In the genomic region with DNA sequence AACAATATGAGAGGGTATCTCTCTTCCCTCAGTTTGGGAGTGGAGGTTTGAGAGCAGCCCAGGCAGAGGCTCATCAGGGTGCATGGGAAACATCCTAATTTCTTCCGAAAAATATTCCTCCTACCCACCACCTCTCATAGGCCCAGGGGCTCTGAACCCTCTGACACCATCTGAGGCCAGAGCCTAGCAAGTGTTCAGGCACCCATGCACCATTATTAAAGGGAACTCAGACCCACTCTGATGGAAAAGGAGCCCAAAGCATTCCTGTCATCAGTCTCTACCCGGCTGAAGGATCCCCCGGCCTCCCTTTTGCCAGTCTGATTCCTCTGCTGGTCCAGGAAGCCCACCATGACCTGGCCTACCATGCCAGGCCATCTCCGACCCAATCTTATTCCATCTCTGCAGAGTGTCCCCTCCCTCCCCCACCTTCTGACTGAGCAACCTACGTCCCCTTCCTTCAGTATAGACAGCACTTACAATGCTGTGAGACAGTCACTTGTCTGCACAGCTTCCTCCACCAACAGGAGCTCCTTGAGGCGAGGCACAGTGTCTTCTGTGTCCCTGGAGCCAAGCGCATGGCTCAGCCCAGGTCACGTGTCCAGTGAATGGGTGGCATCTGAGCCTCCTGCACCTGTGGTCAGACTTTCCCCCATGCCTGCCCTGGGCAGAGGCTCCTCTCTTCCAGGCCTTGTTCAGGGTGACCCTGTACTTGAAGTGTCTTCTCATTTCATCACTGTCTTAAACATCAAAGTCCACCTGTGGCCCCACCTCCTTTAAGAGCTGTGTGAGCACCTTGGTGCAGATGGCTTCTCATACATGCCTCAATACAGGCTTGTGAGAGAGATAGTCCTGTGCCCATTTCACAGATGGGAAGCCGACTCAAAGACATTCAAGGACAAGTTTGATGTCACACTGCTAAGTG, we compare ENCODE assay signal across 10 cellular contexts. TPM values are rescaled to one million over a fixed set of nuclear protein-coding genes. Genes with fewer than 3 reads are reported as not detected.
DNase-seq lines count a peak whose midpoint lies in the region; ATAC-seq and TF ChIP-seq lines count a peak whose summit lies in the region.
"Had no signal": no experiment of that assay in that cellular context is flagged by ENCODE, and none has a peak within 500 bp of the region (broad histone marks: within the 10 kb centered on the region; RNA-seq: fewer than 3 reads in every experiment).

No MANE protein-coding gene starts in this region.

- no peak overlapping the region for H3K9ac ChIP-seq in MM.1S (ENCODE audit: low read length)
- H3K9ac ChIP-seq in neuronal stem cell (ENCODE audit: low read depth, low read length, poor library complexity) = no peak overlapping the region

- H3K79me2 ChIP-seq in MM.1S (ENCODE audit: low read length) = no peaks in the 10 kb centered on the region

- no peak overlapping the region for H3K4me2 ChIP-seq in MM.1S (ENCODE audit: low read depth, low read length)
- no peak overlapping the region for H3K4me2 ChIP-seq in neuronal stem cell (ENCODE audit: insufficient read depth, low read length, poor library complexity, severe bottlenecking)

- no peak overlapping the region for H3K23ac ChIP-seq in neuronal stem cell (ENCODE audit: low read depth, low read length, poor library complexity)

- H3K9me3 ChIP-seq in MM.1S (replicated peaks; ENCODE audit: insufficient read depth, low read length) (no peaks in the 10 kb centered on the region), neuronal stem cell (replicated peaks in 1 of 2; ENCODE audit: control insufficient read depth in 2 of 2, insufficient read depth in 1 of 2, low read depth in 1 of 2, low read length in 2 of 2) (no peaks in the 10 kb centered on the region)

- H3K9me2 ChIP-seq in MM.1S (replicated peaks; ENCODE audit: insufficient read depth, low read length) = no peaks in the 10 kb centered on the region

- peak overlapping the region; percentile 42 for H2BK12ac ChIP-seq in neuronal stem cell (ENCODE audit: low read length)

- H2BK5ac ChIP-seq in neuronal stem cell (ENCODE audit: low read length) = no peak overlapping the region

- H3K36me3 ChIP-seq in MM.1S (replicated peaks; ENCODE audit: insufficient read depth, low read length) = no peaks in the 10 kb centered on the region
- H3K36me3 ChIP-seq in neuronal stem cell (replicated peaks in 1 of 2; ENCODE audit: control insufficient read depth in 2 of 2, insufficient read depth in 2 of 2, low read length in 2 of 2) = no peaks in the 10 kb centered on the region
- H3K36me3 ChIP-seq: cardiac muscle cell had no signal

- no peak overlapping the region for H3K4me3 ChIP-seq in MM.1S (ENCODE audit: low read length)
- no peak overlapping the region for H3K4me3 ChIP-seq in neuronal stem cell (ENCODE audit: low read length in 2 of 2)
- H3K4me3 ChIP-seq: cardiac muscle cell had no signal

- ATAC-seq in GM19035 (IDR thresholded peaks at IDR 0.05; ENCODE audit: unreplicated experiment) (peak; percentile 59), HG02642 (IDR thresholded peaks at IDR 0.05; ENCODE audit: poor library complexity, unreplicated experiment) (peak; percentile 66)

- peak overlapping the region; percentile 93 for H2BK15ac ChIP-seq in neuronal stem cell (ENCODE audit: low read length)

- no peaks in the 10 kb centered on the region for H3K27me3 ChIP-seq in MM.1S (replicated peaks; ENCODE audit: insufficient read depth, low read length)
- peaks cover 0 to 7% (median 0%) of the 10 kb centered on the region in 3 experiments for H3K27me3 ChIP-seq in neuronal stem cell (ENCODE audit: control insufficient read depth in 3 of 3, insufficient read depth in 3 of 3, low read depth in 1 of 3, low read length in 3 of 3)
- H3K27me3 ChIP-seq: cardiac muscle cell had no signal

- no peak overlapping the region for H3K4ac ChIP-seq in neuronal stem cell (ENCODE audit: low read length)

- H2BK120ac ChIP-seq in neuronal stem cell (ENCODE audit: low read depth, low read length) = no peak overlapping the region

- no peak for DNase-seq in MM.1S
- no peak for DNase-seq in neuronal stem cell (ENCODE audit: low spot score)
- no peak for DNase-seq in HCEC 1CT
- DNase-seq in SKM-1 treated with dmso at 0.1 percent for 144 hours (lab: John Stamatoyannopoulos, UW; ENCODE audit: unreplicated experiment) = no peak
- no peak for DNase-seq in activated CD4-positive, alpha-beta T cell treated with anti-CD3 and anti-CD28 coated beads for 48 hours
- DNase-seq in NCI-H2171 (lab: John Stamatoyannopoulos, UW) = no peak
- DNase-seq: KG1 had no signal

- H2AK5ac ChIP-seq in neuronal stem cell (ENCODE audit: low read depth, low read length) = no peak overlapping the region

- no peaks in the 10 kb centered on the region for H3K79me1 ChIP-seq in neuronal stem cell (ENCODE audit: low read depth, low read length)

- H3K18ac ChIP-seq in neuronal stem cell (ENCODE audit: low read length) = peak overlapping the region; percentile 13

- no peaks in the 10 kb centered on the region for H4K20me1 ChIP-seq in MM.1S (ENCODE audit: insufficient read depth, low read length)

- H4K8ac ChIP-seq in neuronal stem cell (ENCODE audit: low read depth, low read length) = no peak overlapping the region

- no peak for TF ChIP-seq CTCF in MM.1S (IDR thresholded peaks at IDR 0.05; ENCODE audit: low read length)

- H3K4me1 ChIP-seq in MM.1S (ENCODE audit: low read length) (peaks cover 19% of the 10 kb centered on the region; the same call in 1 of the 2 replicates), neuronal stem cell (ENCODE audit: control insufficient read depth in 2 of 2, insufficient read depth in 1 of 2, low read depth in 1 of 2, low read length in 2 of 2) (peaks cover 0 to 3% of the 10 kb centered on the region in 2 donors)

- H3F3A ChIP-seq in MM.1S (ENCODE audit: insufficient read depth, low read length) = no peaks in the 10 kb centered on the region

- H2AFZ ChIP-seq in MM.1S (ENCODE audit: low read length) (peak overlapping the region; percentile 53; the same call in 1 of the 2 replicates), neuronal stem cell (ENCODE audit: low read length) (peak overlapping the region; percentile 92)

- no peak overlapping the region for H3K14ac ChIP-seq in neuronal stem cell (ENCODE audit: low read length)

- no peak overlapping the region for H4K91ac ChIP-seq in neuronal stem cell (ENCODE audit: low read depth, low read length, poor library complexity)

- no CpG with 5 or more reads among the region's 9 CpGs for WGBS in neuronal stem cell (ENCODE audit: extremely low coverage in 2 of 2, insufficient read length in 2 of 2, insufficient replicate concordance in 1 of 2), 2 donors

- H3K27ac ChIP-seq in MM.1S (ENCODE audit: low read length) (peak overlapping the region; percentile 29; the same call in 1 of the 2 replicates), neuronal stem cell (replicated peaks; ENCODE audit: low read length) (no peak overlapping the region)
- H3K27ac ChIP-seq: cardiac muscle cell had no signal

RNA-seq across cellular contexts. Expression of a gene that starts 0.9 kb away (rescaled TPM):
- polyA plus RNA-seq in neuronal stem cell (2013, experiment 1 of 2) = not detected
- not detected for polyA plus RNA-seq in neuronal stem cell (2013, experiment 2 of 2)
- polyA plus RNA-seq: cardiac muscle cell had no signal

RNA-seq across cellular contexts. Expression of a gene that starts 21.6 kb away (rescaled TPM):
- 6.3 TPM for polyA plus RNA-seq in neuronal stem cell (2013, experiment 1 of 2)
- 6.5 TPM for polyA plus RNA-seq in neuronal stem cell (2013, experiment 2 of 2)

RNA-seq across cellular contexts. Expression of a gene that starts 33.4 kb away (rescaled TPM):
- 78.4 TPM for polyA plus RNA-seq in neuronal stem cell (2013, experiment 1 of 2)
- polyA plus RNA-seq in neuronal stem cell (2013, experiment 2 of 2) = 78.6 TPM

RNA-seq across cellular contexts. Expression of a gene that starts 52.6 kb away (rescaled TPM):
- not detected for polyA plus RNA-seq in neuronal stem cell (2013, experiment 1 of 2)
- polyA plus RNA-seq in neuronal stem cell (2013, experiment 2 of 2) = not detected
- polyA plus RNA-seq: cardiac muscle cell had no signal
